In the genomic region with DNA sequence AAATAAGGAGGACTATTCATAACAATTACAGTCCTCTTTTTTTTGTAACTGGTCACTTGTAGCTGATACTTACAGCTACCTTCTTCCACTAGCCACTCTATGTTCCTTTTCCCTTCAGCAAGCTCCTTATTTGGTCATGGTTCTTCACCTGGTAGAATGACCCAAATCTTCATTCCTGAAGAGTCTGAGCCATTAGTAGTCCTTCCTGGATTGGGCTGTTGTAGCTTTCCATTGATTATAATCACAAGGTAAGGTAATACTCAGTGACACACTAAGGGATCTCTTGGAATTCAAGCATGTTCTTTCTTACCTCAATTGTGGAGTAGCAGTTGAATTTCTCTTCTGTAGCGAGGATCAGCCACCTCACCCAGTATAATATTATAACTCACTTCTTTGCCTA, we compare ENCODE assay signal across 1 cellular context.
TF ChIP-seq lines count a peak whose summit lies in the region.

No MANE protein-coding gene starts in this region.

TF ChIP-seq in K562, 482 proteins besides CTCF, POLR2A, EP300 and RAD21:
- TF ChIP-seq CBX1 (IDR thresholded peaks at IDR 0.05; ENCODE audit: low read depth) (no peak), SAP30 (IDR thresholded peaks at IDR 0.05; ENCODE audit: borderline replicate concordance, insufficient read depth, low read depth, low read length, poor library complexity, severe bottlenecking) (no peak), POLR3A (IDR thresholded peaks at IDR 0.05; ENCODE audit: borderline replicate concordance, extremely low read depth, insufficient read depth, insufficient read length) (no peak), GABPB2 (CRISPR knock-in tag; conservative IDR thresholded peaks at IDR 0.05) (no peak), RBM17 (IDR thresholded peaks at IDR 0.05; ENCODE audit: borderline replicate concordance, low read depth, low read length) (no peak), TEAD1 (CRISPR knock-in tag; IDR thresholded peaks at IDR 0.05) (no peak), XRCC4 (IDR thresholded peaks at IDR 0.05; ENCODE audit: extremely low read depth, insufficient read depth, insufficient read length) (no peak), ZNF77 (CRISPR knock-in tag; IDR thresholded peaks at IDR 0.05) (no peak), KLF10 (CRISPR knock-in tag; IDR thresholded peaks at IDR 0.05) (no peak)
- TF ChIP-seq, protein P1, sequence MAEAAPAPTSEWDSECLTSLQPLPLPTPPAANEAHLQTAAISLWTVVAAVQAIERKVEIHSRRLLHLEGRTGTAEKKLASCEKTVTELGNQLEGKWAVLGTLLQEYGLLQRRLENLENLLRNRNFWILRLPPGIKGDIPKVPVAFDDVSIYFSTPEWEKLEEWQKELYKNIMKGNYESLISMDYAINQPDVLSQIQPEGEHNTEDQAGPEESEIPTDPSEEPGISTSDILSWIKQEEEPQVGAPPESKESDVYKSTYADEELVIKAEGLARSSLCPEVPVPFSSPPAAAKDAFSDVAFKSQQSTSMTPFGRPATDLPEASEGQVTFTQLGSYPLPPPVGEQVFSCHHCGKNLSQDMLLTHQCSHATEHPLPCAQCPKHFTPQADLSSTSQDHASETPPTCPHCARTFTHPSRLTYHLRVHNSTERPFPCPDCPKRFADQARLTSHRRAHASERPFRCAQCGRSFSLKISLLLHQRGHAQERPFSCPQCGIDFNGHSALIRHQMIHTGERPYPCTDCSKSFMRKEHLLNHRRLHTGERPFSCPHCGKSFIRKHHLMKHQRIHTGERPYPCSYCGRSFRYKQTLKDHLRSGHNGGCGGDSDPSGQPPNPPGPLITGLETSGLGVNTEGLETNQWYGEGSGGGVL (CRISPR knock-in tag; IDR thresholded peaks at IDR 0.05) = no peak
- TF ChIP-seq, protein P2, sequence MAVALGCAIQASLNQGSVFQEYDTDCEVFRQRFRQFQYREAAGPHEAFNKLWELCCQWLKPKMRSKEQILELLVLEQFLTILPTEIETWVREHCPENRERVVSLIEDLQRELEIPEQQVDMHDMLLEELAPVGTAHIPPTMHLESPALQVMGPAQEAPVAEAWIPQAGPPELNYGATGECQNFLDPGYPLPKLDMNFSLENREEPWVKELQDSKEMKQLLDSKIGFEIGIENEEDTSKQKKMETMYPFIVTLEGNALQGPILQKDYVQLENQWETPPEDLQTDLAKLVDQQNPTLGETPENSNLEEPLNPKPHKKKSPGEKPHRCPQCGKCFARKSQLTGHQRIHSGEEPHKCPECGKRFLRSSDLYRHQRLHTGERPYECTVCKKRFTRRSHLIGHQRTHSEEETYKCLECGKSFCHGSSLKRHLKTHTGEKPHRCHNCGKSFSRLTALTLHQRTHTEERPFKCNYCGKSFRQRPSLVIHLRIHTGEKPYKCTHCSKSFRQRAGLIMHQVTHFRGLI (CRISPR knock-in tag; IDR thresholded peaks at IDR 0.05) = no peak
